Comparison of ENCODE assay signal across 1 cellular context in genomic region chr17:48517478-48517877, GRCh38.
TF ChIP-seq lines count a peak whose summit lies in the region.

No MANE protein-coding gene starts in this region.

TF ChIP-seq in GM12878, 131 proteins besides CTCF, POLR2A, EP300 and RAD21 (continued from another document):
- TF ChIP-seq CUX1 (IDR thresholded peaks at IDR 0.05; ENCODE audit: insufficient replicate concordance, low read depth, low read length), result peak; percentile 36
- peak; percentile 69; the same call in 1 of the 2 replicates for TF ChIP-seq RELB (IDR thresholded peaks at IDR 0.05; ENCODE audit: low read depth)
- no peak for TF ChIP-seq SIX5 (IDR thresholded peaks at IDR 0.05; ENCODE audit: low read depth, low read length, severe bottlenecking)
- peak; percentile 62; the same call in 1 of the 2 replicates for TF ChIP-seq IKZF1 (conservative IDR thresholded peaks at IDR 0.05)
- no peak for TF ChIP-seq HDAC6 (IDR thresholded peaks at IDR 0.05; ENCODE audit: unreplicated experiment)
- TF ChIP-seq ELK1 (IDR thresholded peaks at IDR 0.05; ENCODE audit: low read depth, low read length), result no peak
- no peak for TF ChIP-seq ZBED1 (IDR thresholded peaks at IDR 0.05; ENCODE audit: borderline replicate concordance)
- no peak for TF ChIP-seq ZNF274 (IDR thresholded peaks at IDR 0.05; ENCODE audit: insufficient read depth, insufficient read length)
- peak; percentile 26; the same call in 1 of the 2 replicates for TF ChIP-seq ATF2 (IDR thresholded peaks at IDR 0.05; ENCODE audit: low read length)
- no peak for TF ChIP-seq MTA3 (IDR thresholded peaks at IDR 0.05; ENCODE audit: borderline replicate concordance, low read length)
- TF ChIP-seq RELA (IDR thresholded peaks at IDR 0.05; ENCODE audit: borderline replicate concordance, partially characterized antibody), result no peak
- no peak for TF ChIP-seq PML (IDR thresholded peaks at IDR 0.05; ENCODE audit: low read length)
- peak; percentile 34; the same call in 1 of the 2 replicates for TF ChIP-seq JUNB (IDR thresholded peaks at IDR 0.05)
- TF ChIP-seq SPI1 (IDR thresholded peaks at IDR 0.05; ENCODE audit: borderline replicate concordance, insufficient read depth, low read depth, low read length), result peak; percentile 94
- TF ChIP-seq BHLHE40 (IDR thresholded peaks at IDR 0.05; ENCODE audit: borderline replicate concordance in 1 of 2, low read depth in 2 of 2, low read length in 1 of 2), result peak in 1 of 2 experiments; percentile 17; a peak in 1 of 4 replicates
- TF ChIP-seq ZZZ3 (IDR thresholded peaks at IDR 0.05; ENCODE audit: control insufficient read depth, insufficient read length, low read depth), result no peak
- TF ChIP-seq SKIL (IDR thresholded peaks at IDR 0.05; ENCODE audit: low read depth, poor library complexity, severe bottlenecking), result no peak
- TF ChIP-seq IKZF2 (IDR thresholded peaks at IDR 0.05), result peak; percentile 74 to 82
